In the genomic region with DNA sequence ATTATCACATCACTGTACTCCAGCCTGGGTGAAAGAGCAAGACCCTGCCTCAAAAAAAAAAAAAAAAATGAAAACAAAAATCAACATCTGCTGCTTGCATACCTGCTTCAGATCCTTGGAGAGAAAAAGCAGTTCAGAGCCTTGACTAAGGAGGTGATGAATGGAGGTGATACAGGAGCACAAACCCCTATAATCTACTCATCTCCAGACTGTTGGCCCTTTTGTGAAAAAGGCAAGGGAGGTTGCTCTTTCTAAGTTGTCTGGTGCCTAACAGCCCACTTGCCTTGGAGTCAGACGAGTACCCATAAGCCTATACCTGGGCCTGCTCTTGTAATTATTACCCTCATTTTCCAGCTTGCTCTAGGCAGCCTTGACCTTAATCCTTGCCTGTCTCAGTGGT, we compare ENCODE assay signal across 1 cellular context.
TF ChIP-seq lines count a peak whose summit lies in the region.

No MANE protein-coding gene starts in this region.

TF ChIP-seq in HCT116, 20 proteins besides CTCF, POLR2A, EP300 and RAD21 (continued from another document):
- TF ChIP-seq, protein P1, sequence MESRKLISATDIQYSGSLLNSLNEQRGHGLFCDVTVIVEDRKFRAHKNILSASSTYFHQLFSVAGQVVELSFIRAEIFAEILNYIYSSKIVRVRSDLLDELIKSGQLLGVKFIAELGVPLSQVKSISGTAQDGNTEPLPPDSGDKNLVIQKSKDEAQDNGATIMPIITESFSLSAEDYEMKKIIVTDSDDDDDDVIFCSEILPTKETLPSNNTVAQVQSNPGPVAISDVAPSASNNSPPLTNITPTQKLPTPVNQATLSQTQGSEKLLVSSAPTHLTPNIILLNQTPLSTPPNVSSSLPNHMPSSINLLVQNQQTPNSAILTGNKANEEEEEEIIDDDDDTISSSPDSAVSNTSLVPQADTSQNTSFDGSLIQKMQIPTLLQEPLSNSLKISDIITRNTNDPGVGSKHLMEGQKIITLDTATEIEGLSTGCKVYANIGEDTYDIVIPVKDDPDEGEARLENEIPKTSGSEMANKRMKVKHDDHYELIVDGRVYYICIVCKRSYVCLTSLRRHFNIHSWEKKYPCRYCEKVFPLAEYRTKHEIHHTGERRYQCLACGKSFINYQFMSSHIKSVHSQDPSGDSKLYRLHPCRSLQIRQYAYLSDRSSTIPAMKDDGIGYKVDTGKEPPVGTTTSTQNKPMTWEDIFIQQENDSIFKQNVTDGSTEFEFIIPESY (IDR thresholded peaks at IDR 0.05; ENCODE audit: extremely low read depth, insufficient replicate concordance, low read length): no peak
- TF ChIP-seq ELF1 (IDR thresholded peaks at IDR 0.05; ENCODE audit: borderline replicate concordance, low read depth): no peak
- TF ChIP-seq SP1 (IDR thresholded peaks at IDR 0.05; ENCODE audit: low read depth): no peak
- TF ChIP-seq SIN3A (IDR thresholded peaks at IDR 0.05; ENCODE audit: low read depth): no peak
- no peak for TF ChIP-seq POLR2AphosphoS5 (IDR thresholded peaks at IDR 0.05; ENCODE audit: low read depth, low read length)
- TF ChIP-seq EZH2 (IDR thresholded peaks at IDR 0.05): no peak
- TF ChIP-seq EZH2phosphoT487 (IDR thresholded peaks at IDR 0.05; ENCODE audit: borderline replicate concordance): no peak
- TF ChIP-seq, protein P2, sequence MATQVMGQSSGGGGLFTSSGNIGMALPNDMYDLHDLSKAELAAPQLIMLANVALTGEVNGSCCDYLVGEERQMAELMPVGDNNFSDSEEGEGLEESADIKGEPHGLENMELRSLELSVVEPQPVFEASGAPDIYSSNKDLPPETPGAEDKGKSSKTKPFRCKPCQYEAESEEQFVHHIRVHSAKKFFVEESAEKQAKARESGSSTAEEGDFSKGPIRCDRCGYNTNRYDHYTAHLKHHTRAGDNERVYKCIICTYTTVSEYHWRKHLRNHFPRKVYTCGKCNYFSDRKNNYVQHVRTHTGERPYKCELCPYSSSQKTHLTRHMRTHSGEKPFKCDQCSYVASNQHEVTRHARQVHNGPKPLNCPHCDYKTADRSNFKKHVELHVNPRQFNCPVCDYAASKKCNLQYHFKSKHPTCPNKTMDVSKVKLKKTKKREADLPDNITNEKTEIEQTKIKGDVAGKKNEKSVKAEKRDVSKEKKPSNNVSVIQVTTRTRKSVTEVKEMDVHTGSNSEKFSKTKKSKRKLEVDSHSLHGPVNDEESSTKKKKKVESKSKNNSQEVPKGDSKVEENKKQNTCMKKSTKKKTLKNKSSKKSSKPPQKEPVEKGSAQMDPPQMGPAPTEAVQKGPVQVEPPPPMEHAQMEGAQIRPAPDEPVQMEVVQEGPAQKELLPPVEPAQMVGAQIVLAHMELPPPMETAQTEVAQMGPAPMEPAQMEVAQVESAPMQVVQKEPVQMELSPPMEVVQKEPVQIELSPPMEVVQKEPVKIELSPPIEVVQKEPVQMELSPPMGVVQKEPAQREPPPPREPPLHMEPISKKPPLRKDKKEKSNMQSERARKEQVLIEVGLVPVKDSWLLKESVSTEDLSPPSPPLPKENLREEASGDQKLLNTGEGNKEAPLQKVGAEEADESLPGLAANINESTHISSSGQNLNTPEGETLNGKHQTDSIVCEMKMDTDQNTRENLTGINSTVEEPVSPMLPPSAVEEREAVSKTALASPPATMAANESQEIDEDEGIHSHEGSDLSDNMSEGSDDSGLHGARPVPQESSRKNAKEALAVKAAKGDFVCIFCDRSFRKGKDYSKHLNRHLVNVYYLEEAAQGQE (IDR thresholded peaks at IDR 0.05; ENCODE audit: low read depth): no peak
- TF ChIP-seq JUND (IDR thresholded peaks at IDR 0.05): no peak
- no peak for TF ChIP-seq TCF7L2 (IDR thresholded peaks at IDR 0.05; ENCODE audit: borderline replicate concordance, extremely low read depth, insufficient read depth, insufficient read length)
- TF ChIP-seq CEBPB (IDR thresholded peaks at IDR 0.05; ENCODE audit: low read depth): no peak
- no peak for TF ChIP-seq ZNF274 (IDR thresholded peaks at IDR 0.05; ENCODE audit: low read depth, low read length)
- TF ChIP-seq YY1 (IDR thresholded peaks at IDR 0.05; ENCODE audit: extremely low read depth, insufficient replicate concordance, low read depth, low read length): no peak
- TF ChIP-seq, protein P3, sequence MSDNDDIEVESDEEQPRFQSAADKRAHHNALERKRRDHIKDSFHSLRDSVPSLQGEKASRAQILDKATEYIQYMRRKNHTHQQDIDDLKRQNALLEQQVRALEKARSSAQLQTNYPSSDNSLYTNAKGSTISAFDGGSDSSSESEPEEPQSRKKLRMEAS (IDR thresholded peaks at IDR 0.05): no peak
- TF ChIP-seq, protein P4, sequence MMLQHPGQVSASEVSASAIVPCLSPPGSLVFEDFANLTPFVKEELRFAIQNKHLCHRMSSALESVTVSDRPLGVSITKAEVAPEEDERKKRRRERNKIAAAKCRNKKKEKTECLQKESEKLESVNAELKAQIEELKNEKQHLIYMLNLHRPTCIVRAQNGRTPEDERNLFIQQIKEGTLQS (IDR thresholded peaks at IDR 0.05): no peak
- no peak for TF ChIP-seq ZFX (IDR thresholded peaks at IDR 0.05)
- no peak for TF ChIP-seq EGR1 (IDR thresholded peaks at IDR 0.05; ENCODE audit: low read depth)
- TF ChIP-seq FOSL1 (IDR thresholded peaks at IDR 0.05; ENCODE audit: low read depth): no peak
TF ChIP-seq in HCT116: peak in this region for 0.
